In genomic region chr7:128057909-128058308, GRCh38 we compare ENCODE assay signal across 21 cellular contexts. TPM values are rescaled to one million over a fixed set of nuclear protein-coding genes. Genes with fewer than 3 reads are reported as not detected.
"Had no signal": no experiment of that assay in that cellular context is flagged by ENCODE, and none has a peak within 500 bp of the region (broad histone marks: within the 10 kb centered on the region; RNA-seq: fewer than 3 reads in every experiment).

No MANE protein-coding gene starts in this region.

- H3K36me3 ChIP-seq: neural progenitor cell, prostate gland had no signal

- H3K27ac ChIP-seq: left lung, neural progenitor cell, prostate gland, upper lobe of left lung had no signal

- H3K36me3 Mint-ChIP-seq: naive thymus-derived CD8-positive, alpha-beta T cell; WTC11 had no signal

- H3K4me2 ChIP-seq: neural progenitor cell had no signal

- H3K4me3 Mint-ChIP-seq: activated naive CD8-positive, alpha-beta T cell; neural progenitor cell; WTC11 had no signal

- H3K27me3 ChIP-seq: brain microvascular endothelial cell, left lung, neural progenitor cell, upper lobe of left lung had no signal

- H3K4me1 ChIP-seq: prostate gland had no signal

- H3K4me3 ChIP-seq: left lung, lung, neural progenitor cell, prostate gland, upper lobe of left lung had no signal

- H3K9ac ChIP-seq: neural progenitor cell had no signal

- H3K27me3 Mint-ChIP-seq: activated naive CD8-positive, alpha-beta T cell; naive thymus-derived CD8-positive, alpha-beta T cell had no signal

- H3K9me3 Mint-ChIP-seq: activated T-helper 2 cell treated with anti-CD3 and anti-CD28 coated beads, Interferon-gamma antibody, Interleukin-2, Interleukin-4, amounts not matched to agents 10 μg/mL and 5 μg/mL and 100 μg/mL, durations not matched to agents 14 hours and 24 hours and 36 hours; naive thymus-derived CD8-positive, alpha-beta T cell; neural progenitor cell; WTC11 had no signal

- ATAC-seq: esophagus mucosa; left lung; naive thymus-derived CD8-positive, alpha-beta T cell; WTC11 had no signal

- H3K27ac Mint-ChIP-seq: activated T-helper 2 cell treated with anti-CD3 and anti-CD28 coated beads, Interferon-gamma antibody, Interleukin-2, Interleukin-4, amounts not matched to agents 10 μg/mL and 5 μg/mL and 100 μg/mL, durations not matched to agents 14 hours and 24 hours and 36 hours; neural progenitor cell had no signal

- DNase-seq: activated CD4-positive, alpha-beta T cell treated with anti-CD3 and anti-CD28 coated beads, Interleukin-2, amount 50 U/mL, for 48 hours; activated naive CD4-positive, alpha-beta T cell; brain microvascular endothelial cell; caudate nucleus; dermis blood vessel endothelial cell; effector memory CD4-positive, alpha-beta T cell; foreskin melanocyte; left lung; naive thymus-derived CD8-positive, alpha-beta T cell; stimulated activated CD4-positive, alpha-beta T cell treated with anti-CD3 and anti-CD28 coated beads, Interleukin-2, amount 100 ng/mL, for 48 hours; stimulated activated CD8-positive, alpha-beta memory T cell treated with anti-CD3 and anti-CD28 coated beads, Interleukin-4, amount 100 ng/mL, for 48 hours; T1000; upper lobe of left lung had no signal

- H3K9me3 ChIP-seq: left lung, prostate gland, upper lobe of left lung had no signal

RNA-seq across cellular contexts. Expression of gene LRRC4, which starts 26.7 kb away (rescaled TPM):
- total RNA-seq: T-helper 1 cell treated with Interleukin-12 subunit alpha and Interleukin-12 subunit beta and Interleukin-4 antibody, amounts not matched to agents 30 ng/mL and 1 ng/mL, for 36 hours had no signal
